ENCODE assay signal across 1 cellular context in genomic region chr1:222814536-222815366, GRCh38.
TF ChIP-seq lines count a peak whose summit lies in the region.

A gene with protein sequence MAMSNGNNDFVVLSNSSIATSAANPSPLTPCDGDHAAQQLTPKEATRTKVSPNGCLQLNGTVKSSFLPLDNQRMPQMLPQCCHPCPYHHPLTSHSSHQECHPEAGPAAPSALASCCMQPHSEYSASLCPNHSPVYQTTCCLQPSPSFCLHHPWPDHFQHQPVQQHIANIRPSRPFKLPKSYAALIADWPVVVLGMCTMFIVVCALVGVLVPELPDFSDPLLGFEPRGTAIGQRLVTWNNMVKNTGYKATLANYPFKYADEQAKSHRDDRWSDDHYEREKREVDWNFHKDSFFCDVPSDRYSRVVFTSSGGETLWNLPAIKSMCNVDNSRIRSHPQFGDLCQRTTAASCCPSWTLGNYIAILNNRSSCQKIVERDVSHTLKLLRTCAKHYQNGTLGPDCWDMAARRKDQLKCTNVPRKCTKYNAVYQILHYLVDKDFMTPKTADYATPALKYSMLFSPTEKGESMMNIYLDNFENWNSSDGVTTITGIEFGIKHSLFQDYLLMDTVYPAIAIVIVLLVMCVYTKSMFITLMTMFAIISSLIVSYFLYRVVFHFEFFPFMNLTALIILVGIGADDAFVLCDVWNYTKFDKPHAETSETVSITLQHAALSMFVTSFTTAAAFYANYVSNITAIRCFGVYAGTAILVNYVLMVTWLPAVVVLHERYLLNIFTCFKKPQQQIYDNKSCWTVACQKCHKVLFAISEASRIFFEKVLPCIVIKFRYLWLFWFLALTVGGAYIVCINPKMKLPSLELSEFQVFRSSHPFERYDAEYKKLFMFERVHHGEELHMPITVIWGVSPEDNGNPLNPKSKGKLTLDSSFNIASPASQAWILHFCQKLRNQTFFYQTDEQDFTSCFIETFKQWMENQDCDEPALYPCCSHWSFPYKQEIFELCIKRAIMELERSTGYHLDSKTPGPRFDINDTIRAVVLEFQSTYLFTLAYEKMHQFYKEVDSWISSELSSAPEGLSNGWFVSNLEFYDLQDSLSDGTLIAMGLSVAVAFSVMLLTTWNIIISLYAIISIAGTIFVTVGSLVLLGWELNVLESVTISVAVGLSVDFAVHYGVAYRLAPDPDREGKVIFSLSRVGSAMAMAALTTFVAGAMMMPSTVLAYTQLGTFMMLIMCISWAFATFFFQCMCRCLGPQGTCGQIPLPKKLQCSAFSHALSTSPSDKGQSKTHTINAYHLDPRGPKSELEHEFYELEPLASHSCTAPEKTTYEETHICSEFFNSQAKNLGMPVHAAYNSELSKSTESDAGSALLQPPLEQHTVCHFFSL (N-terminal part only) (plus strand): TSS chr1:222815039. CDS start chr1:222942824, 127,785 bp downstream.

TF ChIP-seq in HepG2, 621 proteins besides CTCF, POLR2A, EP300 and RAD21 (continued from another document and continues in another):
- TF ChIP-seq, protein P1, sequence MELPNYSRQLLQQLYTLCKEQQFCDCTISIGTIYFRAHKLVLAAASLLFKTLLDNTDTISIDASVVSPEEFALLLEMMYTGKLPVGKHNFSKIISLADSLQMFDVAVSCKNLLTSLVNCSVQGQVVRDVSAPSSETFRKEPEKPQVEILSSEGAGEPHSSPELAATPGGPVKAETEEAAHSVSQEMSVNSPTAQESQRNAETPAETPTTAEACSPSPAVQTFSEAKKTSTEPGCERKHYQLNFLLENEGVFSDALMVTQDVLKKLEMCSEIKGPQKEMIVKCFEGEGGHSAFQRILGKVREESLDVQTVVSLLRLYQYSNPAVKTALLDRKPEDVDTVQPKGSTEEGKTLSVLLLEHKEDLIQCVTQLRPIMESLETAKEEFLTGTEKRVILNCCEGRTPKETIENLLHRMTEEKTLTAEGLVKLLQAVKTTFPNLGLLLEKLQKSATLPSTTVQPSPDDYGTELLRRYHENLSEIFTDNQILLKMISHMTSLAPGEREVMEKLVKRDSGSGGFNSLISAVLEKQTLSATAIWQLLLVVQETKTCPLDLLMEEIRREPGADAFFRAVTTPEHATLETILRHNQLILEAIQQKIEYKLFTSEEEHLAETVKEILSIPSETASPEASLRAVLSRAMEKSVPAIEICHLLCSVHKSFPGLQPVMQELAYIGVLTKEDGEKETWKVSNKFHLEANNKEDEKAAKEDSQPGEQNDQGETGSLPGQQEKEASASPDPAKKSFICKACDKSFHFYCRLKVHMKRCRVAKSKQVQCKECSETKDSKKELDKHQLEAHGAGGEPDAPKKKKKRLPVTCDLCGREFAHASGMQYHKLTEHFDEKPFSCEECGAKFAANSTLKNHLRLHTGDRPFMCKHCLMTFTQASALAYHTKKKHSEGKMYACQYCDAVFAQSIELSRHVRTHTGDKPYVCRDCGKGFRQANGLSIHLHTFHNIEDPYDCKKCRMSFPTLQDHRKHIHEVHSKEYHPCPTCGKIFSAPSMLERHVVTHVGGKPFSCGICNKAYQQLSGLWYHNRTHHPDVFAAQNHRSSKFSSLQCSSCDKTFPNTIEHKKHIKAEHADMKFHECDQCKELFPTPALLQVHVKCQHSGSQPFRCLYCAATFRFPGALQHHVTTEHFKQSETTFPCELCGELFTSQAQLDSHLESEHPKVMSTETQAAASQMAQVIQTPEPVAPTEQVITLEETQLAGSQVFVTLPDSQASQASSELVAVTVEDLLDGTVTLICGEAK (IDR thresholded peaks at IDR 0.05): no peak
- TF ChIP-seq, protein P1 (CRISPR knock-in tag; IDR thresholded peaks at IDR 0.05): peak; percentile 41; the same call in 1 of the 2 replicates
- TF ChIP-seq HDAC1 (CRISPR knock-in tag; IDR thresholded peaks at IDR 0.05) (peak; percentile 76), NR2F6 (IDR thresholded peaks at IDR 0.05) (0 out of 2 replicates have a peak, but pooled peaks have one; percentile 4), NR2F6 (CRISPR knock-in tag; IDR thresholded peaks at IDR 0.05) (no peak), KDM1A (CRISPR knock-in tag; IDR thresholded peaks at IDR 0.05) (0 out of 2 replicates have a peak, but pooled peaks have one; percentile 38), TARDBP (CRISPR knock-in tag; IDR thresholded peaks at IDR 0.05) (0 out of 2 replicates have a peak, but pooled peaks have one; percentile 57), SAP130 (CRISPR knock-in tag; IDR thresholded peaks at IDR 0.05; ENCODE audit: low read depth) (peak; percentile 68), KDM3A (CRISPR knock-in tag; IDR thresholded peaks at IDR 0.05; ENCODE audit: low read depth) (peak; percentile 31; the same call in 1 of the 2 replicates), RXRA (CRISPR knock-in tag; IDR thresholded peaks at IDR 0.05) (peak; percentile 31; the same call in 1 of the 2 replicates), SALL1 (CRISPR knock-in tag; IDR thresholded peaks at IDR 0.05) (peak; percentile 55), SP1 (IDR thresholded peaks at IDR 0.05) (no peak), SP1 (CRISPR knock-in tag; IDR thresholded peaks at IDR 0.05) (no peak), THAP11 (CRISPR knock-in tag; IDR thresholded peaks at IDR 0.05) (peak; percentile 62; the same call in 1 of the 2 replicates), KDM2A (CRISPR knock-in tag; IDR thresholded peaks at IDR 0.05; ENCODE audit: borderline replicate concordance, low read depth) (peak; percentile 66; the same call in 1 of the 2 replicates), SNAPC4 (CRISPR knock-in tag; IDR thresholded peaks at IDR 0.05) (0 out of 2 replicates have a peak, but pooled peaks have one; percentile 29), CSRNP1 (CRISPR knock-in tag; IDR thresholded peaks at IDR 0.05) (peak; percentile 37; the same call in 1 of the 2 replicates), ZGPAT (CRISPR knock-in tag; IDR thresholded peaks at IDR 0.05) (peak; percentile 72; the same call in 1 of the 2 replicates), MNT (IDR thresholded peaks at IDR 0.05) (no peak), ELF4 (CRISPR knock-in tag; IDR thresholded peaks at IDR 0.05; ENCODE audit: borderline replicate concordance) (0 out of 2 replicates have a peak, but pooled peaks have one; percentile 35), HOXA5 (CRISPR knock-in tag; IDR thresholded peaks at IDR 0.05) (peak; percentile 36; the same call in 1 of the 2 replicates), ARNTL (CRISPR knock-in tag; IDR thresholded peaks at IDR 0.05) (no peak), NFKB2 (CRISPR knock-in tag; IDR thresholded peaks at IDR 0.05; ENCODE audit: borderline replicate concordance) (no peak; the same call in 1 of the 2 replicates)
- TF ChIP-seq, protein P2, sequence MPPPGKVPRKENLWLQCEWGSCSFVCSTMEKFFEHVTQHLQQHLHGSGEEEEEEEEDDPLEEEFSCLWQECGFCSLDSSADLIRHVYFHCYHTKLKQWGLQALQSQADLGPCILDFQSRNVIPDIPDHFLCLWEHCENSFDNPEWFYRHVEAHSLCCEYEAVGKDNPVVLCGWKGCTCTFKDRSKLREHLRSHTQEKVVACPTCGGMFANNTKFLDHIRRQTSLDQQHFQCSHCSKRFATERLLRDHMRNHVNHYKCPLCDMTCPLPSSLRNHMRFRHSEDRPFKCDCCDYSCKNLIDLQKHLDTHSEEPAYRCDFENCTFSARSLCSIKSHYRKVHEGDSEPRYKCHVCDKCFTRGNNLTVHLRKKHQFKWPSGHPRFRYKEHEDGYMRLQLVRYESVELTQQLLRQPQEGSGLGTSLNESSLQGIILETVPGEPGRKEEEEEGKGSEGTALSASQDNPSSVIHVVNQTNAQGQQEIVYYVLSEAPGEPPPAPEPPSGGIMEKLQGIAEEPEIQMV (CRISPR knock-in tag; IDR thresholded peaks at IDR 0.05; ENCODE audit: low read depth): peak; percentile 95
- TF ChIP-seq, protein P3, sequence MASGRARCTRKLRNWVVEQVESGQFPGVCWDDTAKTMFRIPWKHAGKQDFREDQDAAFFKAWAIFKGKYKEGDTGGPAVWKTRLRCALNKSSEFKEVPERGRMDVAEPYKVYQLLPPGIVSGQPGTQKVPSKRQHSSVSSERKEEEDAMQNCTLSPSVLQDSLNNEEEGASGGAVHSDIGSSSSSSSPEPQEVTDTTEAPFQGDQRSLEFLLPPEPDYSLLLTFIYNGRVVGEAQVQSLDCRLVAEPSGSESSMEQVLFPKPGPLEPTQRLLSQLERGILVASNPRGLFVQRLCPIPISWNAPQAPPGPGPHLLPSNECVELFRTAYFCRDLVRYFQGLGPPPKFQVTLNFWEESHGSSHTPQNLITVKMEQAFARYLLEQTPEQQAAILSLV (CRISPR knock-in tag; IDR thresholded peaks at IDR 0.05; ENCODE audit: borderline replicate concordance): peak; percentile 72; the same call in 1 of the 2 replicates
